In the genomic region with DNA sequence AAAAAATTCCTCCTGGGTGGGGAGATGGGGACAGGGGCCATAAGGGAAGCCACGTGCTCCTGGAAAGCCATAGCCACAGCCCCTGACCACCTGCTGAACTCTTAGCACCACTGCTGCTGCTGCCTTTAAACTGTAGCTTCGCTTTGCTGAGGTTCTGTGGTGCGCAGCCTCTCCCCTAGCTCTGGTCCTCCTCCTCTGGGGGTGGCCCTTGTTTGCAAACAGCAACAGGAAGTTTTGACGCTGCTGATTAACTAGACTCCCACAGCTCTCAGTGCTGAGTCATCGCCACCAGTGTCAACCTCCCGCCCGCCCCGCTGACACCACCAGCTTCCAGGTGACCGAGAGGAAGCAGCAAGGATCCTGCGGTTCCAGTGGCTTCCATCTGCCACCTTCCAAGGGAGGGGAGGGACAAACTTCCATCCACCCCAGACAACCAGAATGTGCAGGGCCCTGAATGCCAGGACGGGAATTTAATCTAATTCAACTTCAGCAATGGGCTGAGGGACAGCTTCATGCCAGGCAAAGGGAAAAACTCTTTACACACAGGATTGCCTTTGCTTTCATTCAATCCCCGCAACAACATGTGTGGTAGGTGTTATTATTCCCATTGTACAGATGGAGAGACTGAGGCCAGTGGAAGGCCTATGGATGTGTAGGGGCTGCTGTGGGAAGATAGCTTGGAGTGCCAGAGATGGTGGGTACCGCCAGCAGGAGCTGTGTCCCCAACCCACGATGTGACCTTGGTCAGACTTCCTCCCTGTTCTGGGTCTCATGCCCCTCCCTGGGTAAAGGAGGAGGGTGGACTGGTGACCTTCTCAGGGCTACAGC, we compare ENCODE assay signal across 8 cellular contexts. TPM values are rescaled to one million over a fixed set of nuclear protein-coding genes. Genes with fewer than 3 reads are reported as not detected.
A peak's percentile ranks its signal among the peaks of the same experiment; 100 is the strongest.
DNase-seq lines count a peak whose midpoint lies in the region; ATAC-seq and TF ChIP-seq lines count a peak whose summit lies in the region.

No MANE protein-coding gene starts in this region.

- H3K9me3 ChIP-seq in DND-41 (ENCODE audit: insufficient read depth, low read length, severe bottlenecking) = no peaks in the 10 kb centered on the region
- no peaks in the 10 kb centered on the region for H3K9me3 ChIP-seq in ascending aorta

- intact Hi-C loops in ascending aorta (cut with DNase I) = loop anchor here (10.0 kb wide), 1 partner anchor 336 kb away; no protein-coding TSS in a partner anchor

- H2AFZ ChIP-seq in DND-41 (ENCODE audit: low read depth, low read length) = peak overlapping the region; percentile 56

- H3K27me3 ChIP-seq in DND-41 (ENCODE audit: insufficient read depth, low read length, poor library complexity) (no peaks in the 10 kb centered on the region), HL-60 (ENCODE audit: insufficient read depth, poor library complexity, severe bottlenecking) (no peaks in the 10 kb centered on the region), ascending aorta (no peaks in the 10 kb centered on the region)

- H3K36me3 ChIP-seq in DND-41 (ENCODE audit: insufficient read depth, low read length) = no peaks in the 10 kb centered on the region
- no peaks in the 10 kb centered on the region for H3K36me3 ChIP-seq in ascending aorta

- peak overlapping the region; percentile 57 for H3K4me2 ChIP-seq in DND-41 (ENCODE audit: insufficient read depth, low read length)

- TF ChIP-seq CTCF in DND-41 (IDR thresholded peaks at IDR 0.05; ENCODE audit: borderline replicate concordance, extremely low read depth, low read length, poor library complexity, severe bottlenecking) (no peak), HL-60 (IDR thresholded peaks at IDR 0.05; ENCODE audit: insufficient read depth, low read length) (no peak), ascending aorta (IDR thresholded peaks at IDR 0.05) (no peak)

- H3K4me3 ChIP-seq in DND-41 (ENCODE audit: low read depth in 1 of 2, low read length in 2 of 2) = peak overlapping the region in 1 of 2 experiments; percentile 18; a peak in 1 of 4 replicates
- no peak overlapping the region for H3K4me3 ChIP-seq in HL-60 (replicated peaks; ENCODE audit: insufficient read depth, low read length)
- no peak overlapping the region for H3K4me3 ChIP-seq in ascending aorta

- ATAC-seq in DND-41 (ENCODE audit: insufficient read depth, low read depth) = peak; percentile 98
- ATAC-seq in GM21360 (IDR thresholded peaks at IDR 0.05; ENCODE audit: unreplicated experiment) = peak; percentile 97

- no peaks in the 10 kb centered on the region for H4K20me1 ChIP-seq in DND-41 (ENCODE audit: insufficient read depth, low read length)

- no peaks in the 10 kb centered on the region for H3K79me2 ChIP-seq in DND-41 (ENCODE audit: insufficient read depth, low read length)

- peaks cover 37% of the 10 kb centered on the region for H3K4me1 ChIP-seq in DND-41 (ENCODE audit: insufficient read depth, low read length)
- peaks cover 0 to 8% of the 10 kb centered on the region in 2 donors for H3K4me1 ChIP-seq in ascending aorta

- H3K27ac ChIP-seq in DND-41 (ENCODE audit: low read length) = peak overlapping the region; percentile 76
- H3K27ac ChIP-seq in HL-60 (replicated peaks) = no peak overlapping the region
- H3K27ac ChIP-seq in ascending aorta = no peak overlapping the region

- DNase-seq in DND-41 (peak; percentile 93), HL-60 (ENCODE audit: low read depth in 1 of 2, low spot score in 1 of 2) (peak; percentile 88 to 95), T-helper 1 cell (peak; percentile 51 to 93 (median 63)), ascending aorta (ENCODE audit: low spot score in 2 of 2) (peak; percentile 69 to 86), kidney tubule cell (ENCODE audit: low spot score) (peak; percentile 98), GOT3 (lab: John Stamatoyannopoulos, UW) (no peak)
- DNase-seq in stimulated activated CD4-positive, alpha-beta T cell treated with anti-CD3 and anti-CD28 coated beads, Interleukin-4, amount 100 ng/mL, for 48 hours (ENCODE audit: low read depth in 2 of 2) = peak; percentile 46 to 57

- H3K9ac ChIP-seq in DND-41 (ENCODE audit: low read depth, low read length) = peak overlapping the region; percentile 49

RNA-seq across cellular contexts. Expression of gene KIFC3, which starts 8.1 kb away (rescaled TPM):
- 54.9 TPM for total RNA-seq in ascending aorta
